1 cellular context compared by ENCODE assay signal in genomic region chr16:24729967-24730815, GRCh38.
TF ChIP-seq lines count a peak whose summit lies in the region.

No MANE protein-coding gene starts in this region.

TF ChIP-seq in K562, 482 proteins besides CTCF, POLR2A, EP300 and RAD21 (continued from another document):
- TF ChIP-seq MLLT1 (IDR thresholded peaks at IDR 0.05) (0 out of 4 replicates have a peak, but pooled peaks of 1 of the 2 experiments have one; percentile 24), ZBTB7A (IDR thresholded peaks at IDR 0.05; ENCODE audit: borderline replicate concordance, control insufficient read depth, low read depth, low read length) (peak; percentile 4; the same call in 1 of the 2 replicates), AFF1 (IDR thresholded peaks at IDR 0.05; ENCODE audit: low read depth in 1 of 2, partially characterized antibody in 2 of 2) (peak in 1 of 2 experiments; percentile 69), SOX6 (IDR thresholded peaks at IDR 0.05) (no peak), SMARCE1 (IDR thresholded peaks at IDR 0.05) (0 out of 2 replicates have a peak, but pooled peaks have one; percentile 28), YY1 (IDR thresholded peaks at IDR 0.05; ENCODE audit: borderline replicate concordance in 1 of 3, control insufficient read depth in 1 of 3, extremely low read depth in 1 of 3, insufficient read depth in 3 of 3, insufficient read length in 1 of 3, insufficient replicate concordance in 2 of 3, low read depth in 1 of 3, low read length in 2 of 3) (peak in 2 of 3 experiments; percentile 3 to 6), TBL1XR1 (IDR thresholded peaks at IDR 0.05; ENCODE audit: low read length in 2 of 2) (no peak), MIER1 (IDR thresholded peaks at IDR 0.05; ENCODE audit: low read depth) (0 out of 2 replicates have a peak, but pooled peaks have one; percentile 39), NR2C2 (CRISPR knock-in tag; IDR thresholded peaks at IDR 0.05) (no peak), NR2C2 (tag; IDR thresholded peaks at IDR 0.05) (peak; percentile 92; the same call in 1 of the 2 replicates)
